ENCODE assay signal across 7 cellular contexts in genomic region chr2:103638978-103639377, GRCh38.
"Had no signal": no experiment of that assay in that cellular context is flagged by ENCODE, and none has a peak within 500 bp of the region (broad histone marks: within the 10 kb centered on the region; RNA-seq: fewer than 3 reads in every experiment).

No MANE protein-coding gene starts in this region.

- FAIRE-seq: HTR-8/SVneo had no signal

- DNase-seq: IMR-90, Karpas-422, KBM-7, KG1 had no signal

- H3K9ac ChIP-seq: KMS-11 had no signal

- H3K4me2 ChIP-seq: KMS-11 had no signal

- H3K27ac ChIP-seq: HL-60, KMS-11 had no signal
